1 cellular context compared by ENCODE assay signal in genomic region chr15:64850778-64851502, GRCh38.
TF ChIP-seq lines count a peak whose summit lies in the region.

No MANE protein-coding gene starts in this region.

TF ChIP-seq in IMR-90, 13 proteins besides CTCF, POLR2A, EP300 and RAD21 (continued from another document):
- TF ChIP-seq, protein P1, sequence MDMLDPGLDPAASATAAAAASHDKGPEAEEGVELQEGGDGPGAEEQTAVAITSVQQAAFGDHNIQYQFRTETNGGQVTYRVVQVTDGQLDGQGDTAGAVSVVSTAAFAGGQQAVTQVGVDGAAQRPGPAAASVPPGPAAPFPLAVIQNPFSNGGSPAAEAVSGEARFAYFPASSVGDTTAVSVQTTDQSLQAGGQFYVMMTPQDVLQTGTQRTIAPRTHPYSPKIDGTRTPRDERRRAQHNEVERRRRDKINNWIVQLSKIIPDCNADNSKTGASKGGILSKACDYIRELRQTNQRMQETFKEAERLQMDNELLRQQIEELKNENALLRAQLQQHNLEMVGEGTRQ (IDR thresholded peaks at IDR 0.05; ENCODE audit: low read depth, low read length), result no peak
